In genomic region chr7:141079223-141079622, GRCh38 we compare ENCODE assay signal across 21 cellular contexts. TPM values are rescaled to one million over a fixed set of nuclear protein-coding genes. Genes with fewer than 3 reads are reported as not detected.
DNase-seq lines count a peak whose midpoint lies in the region; ATAC-seq and TF ChIP-seq lines count a peak whose summit lies in the region.
"Had no signal": no experiment of that assay in that cellular context is flagged by ENCODE, and none has a peak within 500 bp of the region (broad histone marks: within the 10 kb centered on the region; RNA-seq: fewer than 3 reads in every experiment).

No MANE protein-coding gene starts in this region.

- POLR2A ChIA-PET in SK-N-SH (lab: Yijun Ruan, JAX): no interaction called here

- no peak for TF ChIP-seq EP300 in SK-N-SH (IDR thresholded peaks at IDR 0.05; ENCODE audit: borderline replicate concordance in 1 of 2, low read depth in 1 of 2, low read length in 1 of 2)
- no peak for TF ChIP-seq EP300 in neural cell (conservative IDR thresholded peaks at IDR 0.05; ENCODE audit: poor library complexity, severe bottlenecking)

- TF ChIP-seq CTCF in SK-N-SH (IDR thresholded peaks at IDR 0.05) (no peak), GM23338 (conservative IDR thresholded peaks at IDR 0.05; ENCODE audit: low read depth in 2 of 2) (no peak), VCaP (conservative IDR thresholded peaks at IDR 0.05) (no peak), neural cell (IDR thresholded peaks at IDR 0.05; ENCODE audit: poor library complexity, severe bottlenecking) (no peak), heart right ventricle (IDR thresholded peaks at IDR 0.05) (no peak), tibial artery (IDR thresholded peaks at IDR 0.05) (no peak)

- no peaks in the 10 kb centered on the region for H3F3A ChIP-seq in SK-N-SH (replicated peaks; ENCODE audit: insufficient read depth)
- peaks cover 5% of the 10 kb centered on the region; the same call in 1 of the 2 replicates for H3F3A ChIP-seq in GM23338 (replicated peaks; ENCODE audit: low read depth)
- peaks cover 5% of the 10 kb centered on the region for H3F3A ChIP-seq in neural cell (ENCODE audit: insufficient read depth, low read length, poor library complexity, severe bottlenecking)

- H4K20me1 ChIP-seq in SK-N-SH (ENCODE audit: insufficient read depth) (no peaks in the 10 kb centered on the region), GM23338 (replicated peaks; ENCODE audit: insufficient read depth) (peaks cover 4% of the 10 kb centered on the region), neural cell (ENCODE audit: insufficient read depth) (peaks cover 43% of the 10 kb centered on the region)

- H3K9me2 ChIP-seq in SK-N-SH (no peaks in the 10 kb centered on the region), GM23338 (ENCODE audit: insufficient read depth) (no peaks in the 10 kb centered on the region), neural cell (ENCODE audit: insufficient read depth, low read length) (no peaks in the 10 kb centered on the region)

- H3K4me3 ChIP-seq in SK-N-SH (ENCODE audit: low read depth in 2 of 2, low read length in 1 of 2): no peak overlapping the region
- no peak overlapping the region for H3K4me3 ChIP-seq in GM23338
- H3K4me3 ChIP-seq in neural cell (ENCODE audit: low read length): peak overlapping the region; percentile 100
- H3K4me3 ChIP-seq in heart right ventricle: no peak overlapping the region
- no peak overlapping the region for H3K4me3 ChIP-seq in tibial artery
- H3K4me3 ChIP-seq: BLaER1 treated with 17β-estradiol and CSF1 and Interleukin-3, amounts not matched to agents 10 nM and 100 nM had no signal

- DNase-seq in SK-N-SH (no peak), GM23338 (ENCODE audit: low spot score) (no peak), heart right ventricle (no peak), tibial artery (no peak)
- DNase-seq: ACHN; AML-193; BE2C; Calu3; CD4-positive, alpha-beta memory T cell; COR-L47; DMS53; DMS79 treated with DMSO at 0.1 percent for 48 hours; GF-D8; H7; HCEC 1CT had no signal

- no peak for ATAC-seq in SK-N-SH treated with all-trans-retinoic acid at 6 μM for 48 hours
- ATAC-seq in GM23338: no peak
- ATAC-seq in heart right ventricle: no peak
- no peak for ATAC-seq in GM18861 (IDR thresholded peaks at IDR 0.05; ENCODE audit: unreplicated experiment)

- H3K36me3 Mint-ChIP-seq in GM23338 (ENCODE audit: low read depth): no peaks in the 10 kb centered on the region; the same call in 2 of the 3 replicates
- H3K36me3 Mint-ChIP-seq: CD4-positive, alpha-beta memory T cell had no signal

- H2AFZ ChIP-seq in SK-N-SH (ENCODE audit: low read depth) (no peak overlapping the region), GM23338 (no peak overlapping the region), neural cell (ENCODE audit: low read depth, low read length) (no peak overlapping the region)

- H3K4me2 ChIP-seq in SK-N-SH (no peak overlapping the region), GM23338 (no peak overlapping the region), neural cell (ENCODE audit: low read length) (no peak overlapping the region)
- H3K4me2 ChIP-seq: BLaER1 treated with 17β-estradiol and CSF1 and Interleukin-3, amounts not matched to agents 10 nM and 100 nM had no signal

- CTCF ChIA-PET in SK-N-SH (lab: Yijun Ruan, JAX): interaction anchor here (0.8 to 1.8 kb wide), 3 partner anchors 20 to 140 kb away, joined by 3 to 6 read pairs (median 3); no protein-coding TSS in a partner anchor

- intact Hi-C loops in heart right ventricle (cut with DNase I): loop anchor here in 4 of 10 donors (10.0 kb wide), 3 partner anchors 136 to 456 kb away; no protein-coding TSS in a partner anchor
- intact Hi-C loops in tibial artery (cut with DNase I; ENCODE audit: low total_unique reads): no loop called here

- no peak overlapping the region for H3K27ac Mint-ChIP-seq in GM23338
- H3K27ac Mint-ChIP-seq: CD4-positive, alpha-beta memory T cell had no signal

- H3K9me3 ChIP-seq in SK-N-SH: no peaks in the 10 kb centered on the region
- H3K9me3 ChIP-seq in neural cell (ENCODE audit: low read length): no peaks in the 10 kb centered on the region
- no peaks in the 10 kb centered on the region for H3K9me3 ChIP-seq in heart right ventricle
- H3K9me3 ChIP-seq in tibial artery: no peaks in the 10 kb centered on the region
- H3K9me3 ChIP-seq: BE2C; BLaER1 treated with 17β-estradiol and CSF1 and Interleukin-3, amounts not matched to agents 10 nM and 100 nM had no signal

- H3K9ac ChIP-seq in SK-N-SH (no peak overlapping the region), neural cell (ENCODE audit: low read length) (no peak overlapping the region)
- H3K9ac ChIP-seq: BLaER1 treated with 17β-estradiol and CSF1 and Interleukin-3, amounts not matched to agents 10 nM and 100 nM had no signal

- H3K4me3 Mint-ChIP-seq in GM23338: no peak overlapping the region
- H3K4me3 Mint-ChIP-seq: CD4-positive, alpha-beta memory T cell had no signal

- H3K9me3 Mint-ChIP-seq in GM23338: no peaks in the 10 kb centered on the region
- H3K9me3 Mint-ChIP-seq: CD4-positive, alpha-beta memory T cell had no signal

- no peak for TF ChIP-seq RAD21 in SK-N-SH (IDR thresholded peaks at IDR 0.05; ENCODE audit: low read length)
- TF ChIP-seq RAD21 in neural cell (conservative IDR thresholded peaks at IDR 0.05): no peak

- H3K27me3 ChIP-seq in SK-N-SH (ENCODE audit: insufficient read depth) (peaks cover 9% of the 10 kb centered on the region), GM23338 (ENCODE audit: insufficient read depth) (peaks cover 10% of the 10 kb centered on the region), neural cell (ENCODE audit: insufficient read depth, low read depth, low read length) (no peaks in the 10 kb centered on the region), heart right ventricle (peaks cover 0 to 48% (median 16%) of the 10 kb centered on the region in 7 donors), tibial artery (peaks cover 0 to 27% of the 10 kb centered on the region in 2 donors)
- H3K27me3 ChIP-seq: BE2C had no signal

- H3K4me1 ChIP-seq in SK-N-SH (ENCODE audit: control insufficient read depth in 1 of 2, insufficient read depth in 2 of 2, low read depth in 1 of 2, low read length in 1 of 2) (peaks cover 0 to 21% of the 10 kb centered on the region in 2 experiments; a peak in 2 of 4 replicates), GM23338 (ENCODE audit: insufficient read depth) (peaks cover 27% of the 10 kb centered on the region), heart right ventricle (peaks cover 0 to 11% (median 6%) of the 10 kb centered on the region in 9 donors), tibial artery (peaks cover 0 to 8% (median 6%) of the 10 kb centered on the region in 4 donors)
- H3K4me1 ChIP-seq: BE2C had no signal

- H3K27ac ChIP-seq in SK-N-SH (ENCODE audit: low read depth in 2 of 2, low read length in 1 of 2) (no peak overlapping the region), GM23338 (ENCODE audit: low read depth) (no peak overlapping the region), VCaP (peak overlapping the region; percentile 54), neural cell (ENCODE audit: low read length) (no peak overlapping the region), heart right ventricle (no peak overlapping the region), tibial artery (no peak overlapping the region)
- H3K27ac ChIP-seq: 22Rv1; BLaER1 treated with 17β-estradiol and CSF1 and Interleukin-3, amounts not matched to agents 10 nM and 100 nM had no signal

- H3K79me2 ChIP-seq in SK-N-SH (ENCODE audit: insufficient read depth) (no peaks in the 10 kb centered on the region), GM23338 (replicated peaks; ENCODE audit: insufficient read depth) (peaks cover 91% of the 10 kb centered on the region), neural cell (replicated peaks; ENCODE audit: insufficient read depth, low read length) (peaks cover 99% of the 10 kb centered on the region)

- WGBS in SK-N-SH (ENCODE audit: low lambda C conversion rate): 60% methylated on average over 8 of the region's 8 CpGs
- WGBS in heart right ventricle, 2 donors: 77 to 78% methylated on average over 8 of the region's 8 CpGs

- peaks cover 15% of the 10 kb centered on the region for H3K4me1 Mint-ChIP-seq in GM23338

- peaks cover 4% of the 10 kb centered on the region for H3K27me3 Mint-ChIP-seq in GM23338 (ENCODE audit: insufficient read depth, low read depth, poor library complexity)

- H3K36me3 ChIP-seq in SK-N-SH (replicated peaks in 1 of 2; ENCODE audit: control insufficient read depth in 1 of 2, insufficient read depth in 2 of 2, low read length in 1 of 2): no peaks in the 10 kb centered on the region
- H3K36me3 ChIP-seq in GM23338 (ENCODE audit: insufficient read depth): no peaks in the 10 kb centered on the region
- H3K36me3 ChIP-seq in neural cell (ENCODE audit: insufficient read depth, low read length): peaks cover 7% of the 10 kb centered on the region
- no peaks in the 10 kb centered on the region for H3K36me3 ChIP-seq in heart right ventricle
- no peaks in the 10 kb centered on the region for H3K36me3 ChIP-seq in tibial artery
- H3K36me3 ChIP-seq: BE2C; BLaER1 treated with 17β-estradiol and CSF1 and Interleukin-3, amounts not matched to agents 10 nM and 100 nM had no signal

TF ChIP-seq in SK-N-SH, 30 proteins besides CTCF, POLR2A, EP300 and RAD21 (continues in another document):
- TF ChIP-seq NFIC (IDR thresholded peaks at IDR 0.05; ENCODE audit: borderline replicate concordance): no peak

RNA-seq across cellular contexts. Expression of gene TMEM178B, which starts 5.4 kb away (rescaled TPM):
- polyA plus RNA-seq in SK-N-SH (2012; rRNA removed) (0.16 and 0.20 TPM in 2 replicates), GM23338 (2016; fragmentation: Nextera tagmentation; extraction: Ambion mirVana) (2.9 and 4.9 TPM in 2 replicates), neural cell (40.7 and 44.9 TPM in 2 replicates), heart right ventricle (1 to 10 TPM; 1.2 to 5.5 TPM)
- 0.13 and 0.24 TPM in 2 replicates for polyA plus RNA-seq in SK-N-SH (2012; cell fraction: cytosol; rRNA removed)
- polyA plus RNA-seq in SK-N-SH (2012; cell fraction: nucleus; rRNA removed): 0.11 and 0.19 TPM in 2 replicates
- total RNA-seq in GM23338 (2014; rRNA removed; shearing (Covaris generic)): 9.4 and 15.6 TPM in 2 replicates
- 140 and 154 TPM in 2 replicates for polyA minus RNA-seq in neural cell
- 10 to 100 TPM; 12.5 to 54.6 (median 29.5) TPM for total RNA-seq in heart right ventricle
